12 cellular contexts compared by ENCODE assay signal in genomic region chr19:43430142-43430710, GRCh38. TPM values are rescaled to one million over a fixed set of nuclear protein-coding genes. Genes with fewer than 3 reads are reported as not detected.
DNase-seq lines count a peak whose midpoint lies in the region; ATAC-seq, FAIRE-seq and TF ChIP-seq lines count a peak whose summit lies in the region.
"Had no signal": no experiment of that assay in that cellular context is flagged by ENCODE, and none has a peak within 500 bp of the region (broad histone marks: within the 10 kb centered on the region; RNA-seq: fewer than 3 reads in every experiment).

No MANE protein-coding gene starts in this region.

- DNase-seq in CD14-positive monocyte (ENCODE audit: low spot score) (no peak), GM18507 (ENCODE audit: extremely low spot score, insufficient read length, low read depth) (no peak), PC-9 (peak; percentile 36 to 62), fibroblast of pulmonary artery (ENCODE audit: low read depth) (no peak), mesenchymal stem cell (no peak)
- no peak for DNase-seq in stimulated activated CD4-positive, alpha-beta T cell treated with anti-CD3 and anti-CD28 coated beads, Interleukin-4, amount 100 ng/mL, for 1 hour
- DNase-seq: NCI-H82; stimulated activated CD4-positive, alpha-beta T cell treated with anti-CD3 and anti-CD28 coated beads, Interleukin-15, amount 100 ng/mL, for 24 hours had no signal

- no peaks in the 10 kb centered on the region for H3K36me3 ChIP-seq in PC-9 (ENCODE audit: low read depth)
- H3K36me3 ChIP-seq in mesenchymal stem cell (ENCODE audit: control insufficient read depth in 1 of 2, insufficient read depth in 2 of 2, low read depth in 1 of 2, low read length in 2 of 2) = no peaks in the 10 kb centered on the region

- no peak overlapping the region for H2AK5ac ChIP-seq in mesenchymal stem cell (ENCODE audit: low read length, severe bottlenecking)

- H3K27ac ChIP-seq in PC-9 (peak overlapping the region; percentile 0; the same call in 1 of the 2 replicates), mesenchymal stem cell (ENCODE audit: low read length, poor library complexity, severe bottlenecking) (no peak overlapping the region)

- H3K4ac ChIP-seq in mesenchymal stem cell (ENCODE audit: low read depth in 1 of 2, low read length in 2 of 2) = no peak overlapping the region

- H3K27me3 ChIP-seq in PC-9 (ENCODE audit: insufficient read depth, low read depth) (no peaks in the 10 kb centered on the region), mesenchymal stem cell (ENCODE audit: control insufficient read depth in 1 of 2, insufficient read depth in 1 of 2, low read length in 2 of 2) (no peaks in the 10 kb centered on the region)

- H2AFZ ChIP-seq in PC-9 (no peak overlapping the region), mesenchymal stem cell (ENCODE audit: low read depth, low read length) (no peak overlapping the region)

- H4K91ac ChIP-seq in mesenchymal stem cell (ENCODE audit: low read length) = no peak overlapping the region

- H4K20me1 ChIP-seq in PC-9 (ENCODE audit: insufficient read depth) = no peaks in the 10 kb centered on the region

- no peak for ATAC-seq in HG03457 (IDR thresholded peaks at IDR 0.05; ENCODE audit: unreplicated experiment)
- ATAC-seq in HG03439 (IDR thresholded peaks at IDR 0.05; ENCODE audit: unreplicated experiment) = no peak

- H3K9me3 ChIP-seq in PC-9 (ENCODE audit: insufficient read depth, low read depth) = no peaks in the 10 kb centered on the region
- H3K9me3 ChIP-seq in mesenchymal stem cell (ENCODE audit: control insufficient read depth, low read length) = no peaks in the 10 kb centered on the region

- H3K23ac ChIP-seq in mesenchymal stem cell (ENCODE audit: low read length in 2 of 2) = no peak overlapping the region

- no peak overlapping the region for H4K8ac ChIP-seq in mesenchymal stem cell (ENCODE audit: low read length)

- H3K18ac ChIP-seq in mesenchymal stem cell (ENCODE audit: low read depth in 1 of 2, low read length in 2 of 2) = no peak overlapping the region

- H3K4me3 ChIP-seq in PC-9 = no peak overlapping the region
- no peak overlapping the region for H3K4me3 ChIP-seq in fibroblast of pulmonary artery (replicated peaks; ENCODE audit: low read depth, low read length)
- H3K4me3 ChIP-seq in mesenchymal stem cell (ENCODE audit: insufficient read depth in 1 of 2, low read depth in 1 of 2, low read length in 2 of 2) = no peak overlapping the region

- WGBS in mesenchymal stem cell = 81% methylated on average over 5 of the region's 6 CpGs

- no peak overlapping the region for H3K14ac ChIP-seq in mesenchymal stem cell (ENCODE audit: low read length in 2 of 2)

- H3K4me1 Mint-ChIP-seq in CD14-positive monocyte = peaks cover 12% of the 10 kb centered on the region

- CTCF ChIA-PET in PC-9 (lab: Charles Lee) = no interaction called here

- H3K4me2 ChIP-seq in PC-9 (no peak overlapping the region), mesenchymal stem cell (ENCODE audit: low read length, poor library complexity, severe bottlenecking) (no peak overlapping the region)

- peak; percentile 44 for FAIRE-seq in GM18507 (lab: Jason Lieb, UNC)
- FAIRE-seq: frontal cortex, HTR-8/SVneo had no signal

- peaks cover 38% of the 10 kb centered on the region for H3K4me1 ChIP-seq in PC-9 (replicated peaks; ENCODE audit: insufficient read depth)
- H3K4me1 ChIP-seq in mesenchymal stem cell (ENCODE audit: control insufficient read depth, insufficient read depth, low read depth, low read length) = no peaks in the 10 kb centered on the region

- TF ChIP-seq CTCF in CD14-positive monocyte (IDR thresholded peaks at IDR 0.05) = no peak
- peak; percentile 37 for TF ChIP-seq CTCF in PC-9 (conservative IDR thresholded peaks at IDR 0.05)
- peak; percentile 9 for TF ChIP-seq CTCF in fibroblast of pulmonary artery (IDR thresholded peaks at IDR 0.05; ENCODE audit: low read length, missing control alignments)

- H2BK15ac ChIP-seq in mesenchymal stem cell (ENCODE audit: low read depth, poor library complexity, severe bottlenecking) = no peak overlapping the region

- H3K79me2 ChIP-seq in PC-9 (ENCODE audit: low read depth) = no peaks in the 10 kb centered on the region

- no peak overlapping the region for H2BK5ac ChIP-seq in mesenchymal stem cell (ENCODE audit: low read depth, low read length, poor library complexity, severe bottlenecking)

- intact Hi-C loops in CD14-positive monocyte (cut with micrococcal nuclease) (no loop called here), PC-9 (cut with micrococcal nuclease; ENCODE audit: unreplicated experiment) (loop anchor here (5.0 to 10.0 kb wide), 4 partner anchors 165 to 382 kb away; partner anchors contain the start of genes IRGQ and ZNF576)

- H2BK12ac ChIP-seq in mesenchymal stem cell (ENCODE audit: low read length in 2 of 2) = no peak overlapping the region

- no peaks in the 10 kb centered on the region for H3K9me2 ChIP-seq in PC-9 (ENCODE audit: insufficient read depth)

- H3K4me3 Mint-ChIP-seq in CD14-positive monocyte = peak overlapping the region in 1 of 2 donors; percentile 46

- no peaks in the 10 kb centered on the region for H3K9me3 Mint-ChIP-seq in CD14-positive monocyte

- no peak overlapping the region for H2BK120ac ChIP-seq in mesenchymal stem cell (ENCODE audit: low read depth, low read length)

- POLR2A ChIA-PET in PC-9 (lab: Charles Lee; ENCODE audit: unreplicated experiment) = interaction anchor here (0.6 kb wide), 1 partner anchor 33 kb away, joined by 3 read pairs; no protein-coding TSS in a partner anchor

- H3K79me1 ChIP-seq in mesenchymal stem cell (replicated peaks; ENCODE audit: low read length, poor library complexity, severe bottlenecking) = no peaks in the 10 kb centered on the region

- H3K27me3 Mint-ChIP-seq in CD14-positive monocyte (ENCODE audit: low read depth in 3 of 3) = peaks cover 4 to 9% (median 8%) of the 10 kb centered on the region in 3 donors

- no TSS peak for BruUV-seq in PC-9 (replicated peaks; lab: Mats Ljungman, UMichigan)

- peaks cover 35% of the 10 kb centered on the region for H3F3A ChIP-seq in PC-9 (ENCODE audit: insufficient read depth, low read depth)

- H3K36me3 Mint-ChIP-seq in CD14-positive monocyte = no peaks in the 10 kb centered on the region

- H3K9ac ChIP-seq in mesenchymal stem cell (ENCODE audit: low read length) = no peak overlapping the region

- peak overlapping the region in 4 of 7 donors; percentile 19 to 89 (median 42) for H3K27ac Mint-ChIP-seq in CD14-positive monocyte

RNA-seq across cellular contexts. Expression of gene TEX101, which starts 15.5 kb away (rescaled TPM):
- polyA plus RNA-seq in CD14-positive monocyte = under 1 TPM in 1 of 2 donors, not detected in 1; 0.16 TPM
- not detected in 2 replicates for total RNA-seq in PC-9 (2021)
- polyA plus RNA-seq in mesenchymal stem cell (2013, experiment 1 of 2) = not detected
- polyA plus RNA-seq in mesenchymal stem cell (2013, experiment 2 of 2) = not detected
- total RNA-seq: frontal cortex had no signal

RNA-seq across cellular contexts. Expression of gene LYPD3, which starts 35.2 kb away (rescaled TPM):
- polyA plus RNA-seq in CD14-positive monocyte = under 1 TPM; 0.24 to 0.48 TPM
- total RNA-seq in PC-9 (2021) = 70.8 and 78.3 TPM in 2 replicates
- polyA plus RNA-seq in mesenchymal stem cell (2013, experiment 1 of 2) = 0.54 TPM
- 0.55 TPM for polyA plus RNA-seq in mesenchymal stem cell (2013, experiment 2 of 2)

Comparison
In these comparisons a context has a peak if more than half of its experiments do, and no peak if none do; other contexts are left out.
1. DNase-seq: peak in PC-9 (2 of 2); none in CD14-positive monocyte (single experiment), GM18507 (single experiment), fibroblast of pulmonary artery (single experiment), mesenchymal stem cell (single experiment) and stimulated activated CD4-positive, alpha-beta T cell treated with anti-CD3 and anti-CD28 coated beads, Interleukin-4, amount 100 ng/mL, for 1 hour (single experiment).